8 cellular contexts compared by ENCODE assay signal in genomic region chr5:32170303-32171170, GRCh38. TPM values are rescaled to one million over a fixed set of nuclear protein-coding genes. Genes with fewer than 3 reads are reported as not detected.
DNase-seq lines count a peak whose midpoint lies in the region; ATAC-seq and TF ChIP-seq lines count a peak whose summit lies in the region.

No MANE protein-coding gene starts in this region.

- H3K4me1 ChIP-seq in osteoblast (ENCODE audit: insufficient read depth, low read length), result peaks cover 25% of the 10 kb centered on the region

- TF ChIP-seq CTCF in choroid plexus epithelial cell (conservative IDR thresholded peaks at IDR 0.05; ENCODE audit: low read depth, low read length) (no peak), osteoblast (IDR thresholded peaks at IDR 0.05; ENCODE audit: extremely low read depth, low read depth, low read length) (no peak)

- H3K4me3 ChIP-seq in choroid plexus epithelial cell (ENCODE audit: low read depth, low read length) (peak overlapping the region; percentile 16), osteoblast (ENCODE audit: insufficient read depth, low read length) (peak overlapping the region; percentile 11)

- no peak overlapping the region for H2AFZ ChIP-seq in osteoblast (ENCODE audit: low read length)

- peak overlapping the region; percentile 55 for H3K27ac ChIP-seq in osteoblast (ENCODE audit: low read depth, low read length)

- peaks cover 53% of the 10 kb centered on the region for H3K36me3 ChIP-seq in osteoblast (ENCODE audit: insufficient read depth, low read length)

- H4K20me1 ChIP-seq in osteoblast (ENCODE audit: insufficient read depth, low read length), result peaks cover 69% of the 10 kb centered on the region

- H3K27me3 ChIP-seq in osteoblast (ENCODE audit: insufficient read depth, low read length), result no peaks in the 10 kb centered on the region

- peak overlapping the region; percentile 76 for H3K4me2 ChIP-seq in osteoblast (ENCODE audit: insufficient read depth, low read length)

- DNase-seq in Caki2 (ENCODE audit: low read depth), result peak; percentile 22
- DNase-seq in NCI-H226, result peak; percentile 36
- peak; percentile 59 for DNase-seq in choroid plexus epithelial cell (ENCODE audit: low read depth)
- DNase-seq in osteoblast (ENCODE audit: insufficient read length, low spot score, missing footprints), result peak; percentile 51
- DNase-seq in effector CD8-positive, alpha-beta T cell (lab: John Stamatoyannopoulos, UW), result no peak
- DNase-seq in head of caudate nucleus, result no peak
- DNase-seq in mesenteric fat pad (ENCODE audit: low spot score), result no peak

- H3K79me2 ChIP-seq in osteoblast (ENCODE audit: insufficient read depth, low read length), result peaks cover 96% of the 10 kb centered on the region

- no peak for ATAC-seq in HG02870 (IDR thresholded peaks at IDR 0.05; ENCODE audit: unreplicated experiment)

- intact Hi-C loops in head of caudate nucleus (cut with DNase I), result loop anchor here (10.0 kb wide), 1 partner anchor 144 kb away; the partner anchor contains the start of gene MTMR12

- in situ Hi-C loops in Caki2 (cut with HindIII; ENCODE audit: low pct_unique_long_range_greater_than_20kb, low sequenced_read_pairs), result no loop called here

- H3K9me3 ChIP-seq in osteoblast (ENCODE audit: low read depth, low read length), result no peaks in the 10 kb centered on the region

RNA-seq across cellular contexts. Expression of gene GOLPH3, which starts 3.6 kb away (rescaled TPM):
- total RNA-seq in Caki2 (2014; rRNA removed; shearing (Covaris generic); ENCODE audit: low replicate concordance), result 55.1 and 59.3 TPM in 2 replicates
- 83.2 and 88.7 TPM in 2 replicates for total RNA-seq in osteoblast
- 120 TPM for total RNA-seq in mesenteric fat pad

Comparison
In these comparisons a context has a peak if more than half of its experiments do, and no peak if none do; other contexts are left out.
1. DNase-seq: peak in Caki2 (single experiment), NCI-H226 (single experiment), choroid plexus epithelial cell (single experiment) and osteoblast (single experiment); none in effector CD8-positive, alpha-beta T cell (single experiment), head of caudate nucleus (0 of 42) and mesenteric fat pad (single experiment).